Comparison of ENCODE assay signal across 1 cellular context in genomic region chr19:17243340-17243853, GRCh38.
TF ChIP-seq lines count a peak whose summit lies in the region.

No MANE protein-coding gene starts in this region.

TF ChIP-seq in WTC11, 78 proteins besides CTCF, POLR2A, EP300 and RAD21 (continued from another document):
- no peak for TF ChIP-seq ZNF121 (CRISPR knock-in tag; IDR thresholded peaks at IDR 0.05)
- TF ChIP-seq GRHL2 (CRISPR knock-in tag; IDR thresholded peaks at IDR 0.05; ENCODE audit: insufficient replicate concordance, severe bottlenecking), result no peak
- no peak for TF ChIP-seq ZNF671 (CRISPR knock-in tag; IDR thresholded peaks at IDR 0.05)
- no peak for TF ChIP-seq OVOL2 (CRISPR knock-in tag; IDR thresholded peaks at IDR 0.05; ENCODE audit: borderline replicate concordance)
